26 cellular contexts compared by ENCODE assay signal in the genomic region with DNA sequence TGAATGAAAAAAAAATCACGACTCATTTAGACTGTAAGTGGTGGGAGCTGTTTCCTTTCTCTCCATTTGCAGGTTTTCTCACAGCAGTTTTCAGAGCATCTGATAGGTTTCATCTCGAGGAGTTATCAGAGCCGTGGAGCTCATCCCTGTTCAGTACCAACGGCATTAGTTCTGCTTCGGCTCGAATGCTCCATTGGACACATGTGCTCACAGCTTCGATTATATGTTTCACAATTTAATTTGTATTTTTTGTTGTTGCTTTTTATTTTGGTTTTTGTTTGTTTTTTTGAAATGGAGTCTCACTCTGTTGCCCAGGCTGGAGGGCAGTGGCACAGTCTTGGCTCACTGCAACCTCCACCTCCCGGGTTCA. TPM values are rescaled to one million over a fixed set of nuclear protein-coding genes. Genes with fewer than 3 reads are reported as not detected.
A peak's percentile ranks its signal among the peaks of the same experiment; 100 is the strongest.
DNase-seq lines count a peak whose midpoint lies in the region; ATAC-seq, FAIRE-seq and TF ChIP-seq lines count a peak whose summit lies in the region.
"Had no signal": no experiment of that assay in that cellular context is flagged by ENCODE, and none has a peak within 500 bp of the region (broad histone marks: within the 10 kb centered on the region; RNA-seq: fewer than 3 reads in every experiment).

No MANE protein-coding gene starts in this region.

- H3K9me3 ChIP-seq in iPS-18a (ENCODE audit: control insufficient read depth, low read depth, low read length), result no peaks in the 10 kb centered on the region
- no peaks in the 10 kb centered on the region for H3K9me3 ChIP-seq in osteoblast (ENCODE audit: low read depth, low read length)
- H3K9me3 ChIP-seq: Caco-2 had no signal

- H3F3A ChIP-seq in GM23338 (replicated peaks; ENCODE audit: low read depth), result no peaks in the 10 kb centered on the region

- H3K9me3 Mint-ChIP-seq in GM23338 (peaks cover 3% of the 10 kb centered on the region; the same call in 1 of the 3 replicates), WTC11 (no peaks in the 10 kb centered on the region)
- H3K9me3 Mint-ChIP-seq: CD4-positive, alpha-beta T cell; H9 had no signal

- H3K79me2 ChIP-seq in GM23338 (replicated peaks; ENCODE audit: insufficient read depth) (no peaks in the 10 kb centered on the region), osteoblast (ENCODE audit: insufficient read depth, low read length) (no peaks in the 10 kb centered on the region)

- H2AFZ ChIP-seq in GM23338, result no peak overlapping the region
- no peak overlapping the region for H2AFZ ChIP-seq in osteoblast (ENCODE audit: low read length)

- H3K36me3 ChIP-seq in GM23338 (ENCODE audit: insufficient read depth), result no peaks in the 10 kb centered on the region
- no peaks in the 10 kb centered on the region for H3K36me3 ChIP-seq in iPS-18a (ENCODE audit: control insufficient read depth, low read depth, low read length)
- no peaks in the 10 kb centered on the region for H3K36me3 ChIP-seq in osteoblast (ENCODE audit: insufficient read depth, low read length)

- H4K20me1 ChIP-seq in GM23338 (replicated peaks; ENCODE audit: insufficient read depth), result peaks cover 6% of the 10 kb centered on the region; the same call in 1 of the 2 replicates
- H4K20me1 ChIP-seq in osteoblast (ENCODE audit: insufficient read depth, low read length), result no peaks in the 10 kb centered on the region

- 0 out of 2 replicates have a peak, but pooled peaks cover 6% of the 10 kb centered on the region for H3K4me1 ChIP-seq in GM23338 (ENCODE audit: insufficient read depth)
- H3K4me1 ChIP-seq in iPS-18a (ENCODE audit: control insufficient read depth, low read depth, low read length), result peaks cover 4% of the 10 kb centered on the region
- no peaks in the 10 kb centered on the region for H3K4me1 ChIP-seq in osteoblast (ENCODE audit: insufficient read depth, low read length)
- H3K4me1 ChIP-seq: Caco-2 had no signal

- H3K4me2 ChIP-seq in GM23338, result peak overlapping the region; percentile 87; the same call in 1 of the 2 replicates
- no peak overlapping the region for H3K4me2 ChIP-seq in osteoblast (ENCODE audit: insufficient read depth, low read length)

- peak overlapping the region; percentile 79; the same call in 2 of the 3 replicates for H3K4me3 Mint-ChIP-seq in GM23338
- H3K4me3 Mint-ChIP-seq in WTC11, result peak overlapping the region; percentile 68

- TF ChIP-seq POLR2A in H54 (IDR thresholded peaks at IDR 0.05; ENCODE audit: low read depth, low read length), result no peak

- no peak for DNase-seq in GM23338 (ENCODE audit: low spot score)
- DNase-seq in WTC11 (ENCODE audit: low spot score), result no peak
- DNase-seq in osteoblast (ENCODE audit: insufficient read length, low spot score, missing footprints), result peak; percentile 66
- no peak for DNase-seq in NCI-H2081 treated with DMSO at 0.1 percent for 48 hours (lab: John Stamatoyannopoulos, UW)
- DNase-seq in AG08395 (ENCODE audit: low spot score), result no peak
- DNase-seq in H54 (ENCODE audit: insufficient read length, low spot score), result no peak
- DNase-seq: ACHN; AML-193; Caco-2; CD4-positive, alpha-beta T cell; DMS79; GDM1; GOT3; IMR-90 had no signal

- no peak for FAIRE-seq in H54 (lab: Jason Lieb, UNC)
- FAIRE-seq: A204.1, D721Med, GM12892, GM18507 had no signal

- H3K27ac Mint-ChIP-seq in GM23338 (no peak overlapping the region), WTC11 (no peak overlapping the region)
- H3K27ac Mint-ChIP-seq: CD4-positive, alpha-beta T cell; H9 had no signal

- TF ChIP-seq CTCF in GM23338 (conservative IDR thresholded peaks at IDR 0.05; ENCODE audit: low read depth in 2 of 2), result no peak
- TF ChIP-seq CTCF in WTC11 (IDR thresholded peaks at IDR 0.05), result no peak
- TF ChIP-seq CTCF in osteoblast (IDR thresholded peaks at IDR 0.05; ENCODE audit: extremely low read depth, low read depth, low read length), result no peak

- H3K36me3 Mint-ChIP-seq in GM23338 (ENCODE audit: low read depth) (peaks cover 3% of the 10 kb centered on the region; the same call in 1 of the 3 replicates), WTC11 (peaks cover 4% of the 10 kb centered on the region; the same call in 1 of the 2 replicates)

- peaks cover 25% of the 10 kb centered on the region for H3K27me3 ChIP-seq in GM23338 (ENCODE audit: insufficient read depth)
- H3K27me3 ChIP-seq in iPS-18a (ENCODE audit: control insufficient read depth, insufficient read depth, low read length), result peaks cover 46% of the 10 kb centered on the region
- peaks cover 28% of the 10 kb centered on the region for H3K27me3 ChIP-seq in osteoblast (ENCODE audit: insufficient read depth, low read length)

- no peaks in the 10 kb centered on the region for H3K9me2 ChIP-seq in GM23338 (ENCODE audit: insufficient read depth)

- H3K9ac ChIP-seq in iPS-18a (ENCODE audit: low read length), result no peak overlapping the region

- H3K27me3 Mint-ChIP-seq in GM23338 (ENCODE audit: insufficient read depth, low read depth, poor library complexity) (peaks cover 22% of the 10 kb centered on the region), WTC11 (ENCODE audit: low read depth) (peaks cover 34% of the 10 kb centered on the region)

- peaks cover 5% of the 10 kb centered on the region; the same call in 2 of the 3 replicates for H3K4me1 Mint-ChIP-seq in GM23338
- H3K4me1 Mint-ChIP-seq in WTC11, result peaks cover 7% of the 10 kb centered on the region

- H3K4me3 ChIP-seq in GM23338 (peak overlapping the region; percentile 77; the same call in 1 of the 2 replicates), iPS-18a (ENCODE audit: low read length) (peak overlapping the region; percentile 56), osteoblast (ENCODE audit: insufficient read depth, low read length) (no peak overlapping the region)
- H3K4me3 ChIP-seq: K562 had no signal

- ATAC-seq in GM23338, result no peak
- no peak for ATAC-seq in WTC11

- POLR2A ChIA-PET in WTC11 (lab: Charles Lee), result interaction anchor here (0.7 kb wide), 1 partner anchor 423 kb away, joined by 3 read pairs; no protein-coding TSS in a partner anchor

- H3K27ac ChIP-seq in GM23338 (ENCODE audit: low read depth) (no peak overlapping the region), iPS-18a (ENCODE audit: low read length) (no peak overlapping the region), osteoblast (ENCODE audit: low read depth, low read length) (no peak overlapping the region)
- H3K27ac ChIP-seq: C4-2B, HL-60 had no signal

- CTCF ChIA-PET in WTC11 (lab: Charles Lee), result interaction anchor here (1.4 to 5.5 kb wide), 3 partner anchors 16 to 26 kb away, joined by 4 to 56 read pairs (median 21); no protein-coding TSS in a partner anchor

TF ChIP-seq in GM23338, 12 proteins besides CTCF, POLR2A, EP300 and RAD21:
- no peak for TF ChIP-seq EZH2 (IDR thresholded peaks at IDR 0.05; ENCODE audit: low read depth, unreplicated experiment)
- no peak for TF ChIP-seq ZNF331 (CRISPR knock-in tag; IDR thresholded peaks at IDR 0.05; ENCODE audit: low read depth)
- TF ChIP-seq ZNF114 (CRISPR knock-in tag; IDR thresholded peaks at IDR 0.05), result no peak
- no peak for TF ChIP-seq CREB1 (CRISPR knock-in tag; IDR thresholded peaks at IDR 0.05; ENCODE audit: low read depth)

TF ChIP-seq in WTC11, 78 proteins besides CTCF, POLR2A, EP300 and RAD21:
- no peak for TF ChIP-seq ZNF121 (CRISPR knock-in tag; IDR thresholded peaks at IDR 0.05)

RNA-seq across cellular contexts. Expression of gene SLC18A2, which starts 1.5 kb away (rescaled TPM):
- total RNA-seq in GM23338 (2014; rRNA removed; shearing (Covaris generic)), result 7.8 and 8.7 TPM in 2 replicates
- polyA plus RNA-seq in GM23338 (2016; fragmentation: Nextera tagmentation; extraction: Ambion mirVana), result 4.3 TPM in 2 replicates
- total RNA-seq in WTC11 (2021), result 5.9 to 7.1 TPM (median 7.1 TPM) in 3 replicates
- total RNA-seq in osteoblast, result under 0.01 TPM in 1 of 2 replicates, not detected in the other
- total RNA-seq: Caco-2, Daoy, HT1080, IMR-90 had no signal
- polyA plus RNA-seq: BJ, IMR-90 had no signal

RNA-seq across cellular contexts. Expression of gene KCNK18, which starts 45.2 kb away (rescaled TPM):
- not detected in 2 replicates for total RNA-seq in GM23338 (2014; rRNA removed; shearing (Covaris generic))
- polyA plus RNA-seq in GM23338 (2016; fragmentation: Nextera tagmentation; extraction: Ambion mirVana), result not detected in 2 replicates
- total RNA-seq in WTC11 (2021), result not detected in 3 replicates
- not detected in 2 replicates for total RNA-seq in osteoblast
- total RNA-seq: Caco-2; CD4-positive, alpha-beta T cell; Daoy; H9; HT1080; IMR-90; K562 had no signal
- polyA plus RNA-seq: BJ, IMR-90, K562 had no signal
